18 cellular contexts compared by ENCODE assay signal in the genomic region with DNA sequence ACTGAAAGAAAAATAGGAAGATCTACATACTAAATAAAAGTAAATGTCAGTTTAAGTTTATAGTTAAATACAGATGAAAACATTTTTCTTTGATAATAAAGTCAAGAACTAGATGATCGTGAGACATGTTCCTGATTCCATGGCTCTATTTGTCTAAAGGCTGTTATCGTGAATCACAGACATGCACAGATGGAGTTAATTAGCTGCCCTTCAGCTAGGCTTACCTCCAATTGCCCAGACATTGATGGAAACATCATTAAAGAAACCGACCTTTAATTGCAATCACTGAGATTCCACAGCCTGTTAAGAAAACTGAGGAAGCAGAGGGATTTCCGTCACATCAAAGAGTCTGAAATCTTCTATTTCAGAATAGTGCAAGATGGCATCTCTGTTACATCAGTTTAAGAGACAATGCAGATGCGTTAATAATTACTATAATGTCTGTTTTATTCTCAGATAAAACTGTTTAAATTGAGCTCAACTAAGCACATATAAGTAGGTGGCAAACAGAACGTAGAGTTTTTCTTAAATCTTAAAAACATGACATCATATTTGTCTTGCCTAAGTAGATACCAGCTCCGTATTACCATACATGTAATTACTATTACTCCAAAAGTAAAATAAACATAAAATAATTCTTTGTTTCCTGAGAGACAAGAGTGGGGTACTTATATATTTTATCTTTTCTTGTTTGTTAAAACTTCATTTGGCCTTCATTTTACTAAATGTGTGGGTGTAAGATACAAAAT.
DNase-seq lines count a peak whose midpoint lies in the region; ATAC-seq, FAIRE-seq and TF ChIP-seq lines count a peak whose summit lies in the region.
"Had no signal": no experiment of that assay in that cellular context is flagged by ENCODE, and none has a peak within 500 bp of the region (broad histone marks: within the 10 kb centered on the region; RNA-seq: fewer than 3 reads in every experiment).

No MANE protein-coding gene starts in this region.

- ATAC-seq in SK-N-SH treated with all-trans-retinoic acid at 6 μM for 48 hours (no peak), GM18867 (IDR thresholded peaks at IDR 0.05; ENCODE audit: unreplicated experiment) (no peak), HG02981 (IDR thresholded peaks at IDR 0.05; ENCODE audit: unreplicated experiment) (no peak), HG03432 (IDR thresholded peaks at IDR 0.05; ENCODE audit: unreplicated experiment) (no peak)

- DNase-seq in NCI-H2171 treated with DMSO at 0.1 percent for 48 hours (lab: John Stamatoyannopoulos, UW) (peak; percentile 38), NCI-H2171 (lab: John Stamatoyannopoulos, UW) (no peak), NCI-H524 (lab: John Stamatoyannopoulos, UW) (peak; percentile 18 to 60), HTR-8/SVneo (ENCODE audit: insufficient read length, low spot score) (no peak)
- DNase-seq: 8988T; CD4-positive, alpha-beta memory T cell; HFFc6; KG1; NCI-H1930; NCI-H748 treated with DMSO at 0.1 percent for 48 hours; OCI-M1; SHP77; T-helper 1 cell had no signal

- FAIRE-seq in HTR-8/SVneo (lab: Jason Lieb, UNC) = no peak
- FAIRE-seq: H54 had no signal

TF ChIP-seq in SK-N-SH treated with all-trans-retinoic acid at 6 μM for 48 hours, 23 proteins besides CTCF, POLR2A, EP300 and RAD21:
- TF ChIP-seq ZNF565 (CRISPR knock-in tag; conservative IDR thresholded peaks at IDR 0.05; ENCODE audit: low read depth) = no peak
- TF ChIP-seq, protein P1, sequence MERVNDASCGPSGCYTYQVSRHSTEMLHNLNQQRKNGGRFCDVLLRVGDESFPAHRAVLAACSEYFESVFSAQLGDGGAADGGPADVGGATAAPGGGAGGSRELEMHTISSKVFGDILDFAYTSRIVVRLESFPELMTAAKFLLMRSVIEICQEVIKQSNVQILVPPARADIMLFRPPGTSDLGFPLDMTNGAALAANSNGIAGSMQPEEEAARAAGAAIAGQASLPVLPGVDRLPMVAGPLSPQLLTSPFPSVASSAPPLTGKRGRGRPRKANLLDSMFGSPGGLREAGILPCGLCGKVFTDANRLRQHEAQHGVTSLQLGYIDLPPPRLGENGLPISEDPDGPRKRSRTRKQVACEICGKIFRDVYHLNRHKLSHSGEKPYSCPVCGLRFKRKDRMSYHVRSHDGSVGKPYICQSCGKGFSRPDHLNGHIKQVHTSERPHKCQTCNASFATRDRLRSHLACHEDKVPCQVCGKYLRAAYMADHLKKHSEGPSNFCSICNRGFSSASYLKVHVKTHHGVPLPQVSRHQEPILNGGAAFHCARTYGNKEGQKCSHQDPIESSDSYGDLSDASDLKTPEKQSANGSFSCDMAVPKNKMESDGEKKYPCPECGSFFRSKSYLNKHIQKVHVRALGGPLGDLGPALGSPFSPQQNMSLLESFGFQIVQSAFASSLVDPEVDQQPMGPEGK (CRISPR knock-in tag; IDR thresholded peaks at IDR 0.05; ENCODE audit: borderline replicate concordance) = no peak
- TF ChIP-seq, protein P2, sequence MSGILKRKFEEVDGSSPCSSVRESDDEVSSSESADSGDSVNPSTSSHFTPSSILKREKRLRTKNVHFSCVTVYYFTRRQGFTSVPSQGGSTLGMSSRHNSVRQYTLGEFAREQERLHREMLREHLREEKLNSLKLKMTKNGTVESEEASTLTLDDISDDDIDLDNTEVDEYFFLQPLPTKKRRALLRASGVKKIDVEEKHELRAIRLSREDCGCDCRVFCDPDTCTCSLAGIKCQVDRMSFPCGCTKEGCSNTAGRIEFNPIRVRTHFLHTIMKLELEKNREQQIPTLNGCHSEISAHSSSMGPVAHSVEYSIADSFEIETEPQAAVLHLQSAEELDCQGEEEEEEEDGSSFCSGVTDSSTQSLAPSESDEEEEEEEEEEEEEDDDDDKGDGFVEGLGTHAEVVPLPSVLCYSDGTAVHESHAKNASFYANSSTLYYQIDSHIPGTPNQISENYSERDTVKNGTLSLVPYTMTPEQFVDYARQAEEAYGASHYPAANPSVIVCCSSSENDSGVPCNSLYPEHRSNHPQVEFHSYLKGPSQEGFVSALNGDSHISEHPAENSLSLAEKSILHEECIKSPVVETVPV (CRISPR knock-in tag; IDR thresholded peaks at IDR 0.05) = no peak
- peak; percentile 77; the same call in 1 of the 2 replicates for TF ChIP-seq TCF4 (CRISPR knock-in tag; IDR thresholded peaks at IDR 0.05; ENCODE audit: borderline replicate concordance)
- no peak for TF ChIP-seq ESRRG (CRISPR knock-in tag; IDR thresholded peaks at IDR 0.05)
- TF ChIP-seq RARB (CRISPR knock-in tag; IDR thresholded peaks at IDR 0.05) = no peak

Comparison
In these comparisons a context has a peak if more than half of its experiments do, and no peak if none do; other contexts are left out.
1. DNase-seq: peak in NCI-H2171 treated with DMSO at 0.1 percent for 48 hours (single experiment) and NCI-H524 (2 of 2); none in NCI-H2171 (single experiment) and HTR-8/SVneo (single experiment).